ENCODE assay signal across 21 cellular contexts in genomic region chr10:45582386-45582781, GRCh38.
DNase-seq lines count a peak whose midpoint lies in the region; ATAC-seq lines count a peak whose summit lies in the region.
"Had no signal": no experiment of that assay in that cellular context is flagged by ENCODE, and none has a peak within 500 bp of the region (broad histone marks: within the 10 kb centered on the region; RNA-seq: fewer than 3 reads in every experiment).

No MANE protein-coding gene starts in this region.

- ATAC-seq in T-cell (replicated peaks in 1 of 4) (no peak), left lobe of liver (peak; percentile 82), GM21526 (IDR thresholded peaks at IDR 0.05; ENCODE audit: low FRiP score, unreplicated experiment) (no peak)
- ATAC-seq in stimulated activated memory B cell treated with anti-CD40 and anti-IgM and Interleukin-4, amounts not matched to agents 10 μg/mL and 1 μg/mL and 100 μg/mL, for 72 hours: no peak
- ATAC-seq: A549, HCT116 had no signal

- H3K27ac Mint-ChIP-seq in activated naive CD4-positive, alpha-beta T cell treated with anti-CD3 and anti-CD28 coated beads for 36 hours: peak overlapping the region; percentile 73
- H3K27ac Mint-ChIP-seq in T-cell: peak overlapping the region; percentile 72 to 99
- peak overlapping the region; percentile 92 for H3K27ac Mint-ChIP-seq in stimulated activated memory B cell treated with anti-CD40 and anti-IgM and Interleukin-4, amounts not matched to agents 10 μg/mL and 1 μg/mL and 100 μg/mL, for 72 hours
- H3K27ac Mint-ChIP-seq: neural progenitor cell had no signal

- H3K4me1 Mint-ChIP-seq in activated naive CD4-positive, alpha-beta T cell treated with anti-CD3 and anti-CD28 coated beads for 36 hours (ENCODE audit: low read depth): peaks cover 42% of the 10 kb centered on the region
- peaks cover 43 to 52% (median 51%) of the 10 kb centered on the region in 3 donors for H3K4me1 Mint-ChIP-seq in T-cell
- peaks cover 55% of the 10 kb centered on the region for H3K4me1 Mint-ChIP-seq in stimulated activated memory B cell treated with anti-CD40 and anti-IgM and Interleukin-4, amounts not matched to agents 10 μg/mL and 1 μg/mL and 100 μg/mL, for 72 hours
- H3K4me1 Mint-ChIP-seq: neural progenitor cell had no signal

- no peak overlapping the region for H3K4me3 Mint-ChIP-seq in activated naive CD4-positive, alpha-beta T cell treated with anti-CD3 and anti-CD28 coated beads for 36 hours
- H3K4me3 Mint-ChIP-seq in T-cell: peak overlapping the region in 1 of 3 donors; percentile 1
- H3K4me3 Mint-ChIP-seq in stimulated activated memory B cell treated with anti-CD40 and anti-IgM and Interleukin-4, amounts not matched to agents 10 μg/mL and 1 μg/mL and 100 μg/mL, for 72 hours: no peak overlapping the region
- H3K4me3 Mint-ChIP-seq: activated CD4-positive, alpha-beta T cell treated with anti-CD3 and anti-CD28 coated beads, Interleukin-2, amount 10 ng/mL, durations not matched to agents 7 days and 5 days; neural progenitor cell had no signal

- no peak for DNase-seq in activated naive CD4-positive, alpha-beta T cell treated with anti-CD3 and anti-CD28 coated beads for 36 hours
- no peak for DNase-seq in activated naive CD4-positive, alpha-beta T cell treated with anti-CD3 and anti-CD28 coated beads, Interleukin-2, amount 50 U/mL, for 16 hours
- DNase-seq in T-cell: no peak
- DNase-seq in left lobe of liver (ENCODE audit: low spot score): no peak
- no peak for DNase-seq in NOMO-1 treated with DMSO at 0.1 percent for 48 hours (lab: John Stamatoyannopoulos, UW; ENCODE audit: unreplicated experiment)
- no peak for DNase-seq in medulla oblongata (ENCODE audit: extremely low spot score)
- DNase-seq: activated CD4-positive, alpha-beta T cell treated with anti-CD3 and anti-CD28 coated beads, Interleukin-2, amount 10 ng/mL, durations not matched to agents 7 days and 5 days; activated effector memory CD4-positive, alpha-beta T cell treated with Interleukin-2 at 50 U/mL for 16 hours; BE2C; left ventricle myocardium inferior; NCI-H1105; NCI-H2029; NCI-H2227 treated with DMSO at 0.1 percent for 48 hours; NCI-H748 treated with DMSO at 0.1 percent for 48 hours; SK-N-SH; upper lobe of left lung had no signal

- H3K36me3 Mint-ChIP-seq in activated naive CD4-positive, alpha-beta T cell treated with anti-CD3 and anti-CD28 coated beads for 36 hours (ENCODE audit: low read depth): peaks cover 10% of the 10 kb centered on the region
- peaks cover 22% of the 10 kb centered on the region for H3K36me3 Mint-ChIP-seq in T-cell
- peaks cover 35% of the 10 kb centered on the region for H3K36me3 Mint-ChIP-seq in stimulated activated memory B cell treated with anti-CD40 and anti-IgM and Interleukin-4, amounts not matched to agents 10 μg/mL and 1 μg/mL and 100 μg/mL, for 72 hours
- H3K36me3 Mint-ChIP-seq: neural progenitor cell had no signal

- intact Hi-C loops in activated naive CD4-positive, alpha-beta T cell treated with anti-CD3 and anti-CD28 coated beads for 36 hours (cut with micrococcal nuclease): loop anchor here (5.0 to 10.0 kb wide), 4 partner anchors 160 to 578 kb away; partner anchors contain the start of gene ZNF22

- CTCF ChIA-PET in activated naive CD4-positive, alpha-beta T cell treated with anti-CD3 and anti-CD28 coated beads for 36 hours (lab: Charles Lee): no interaction called here
- CTCF ChIA-PET in T-cell (lab: Charles Lee): interaction anchor here in 1 of 2 donors (0.6 kb wide), 1 partner anchor 64 kb away, joined by 3 read pairs; no protein-coding TSS in a partner anchor

- H3K9me3 Mint-ChIP-seq in activated naive CD4-positive, alpha-beta T cell treated with anti-CD3 and anti-CD28 coated beads for 36 hours: peaks cover 23% of the 10 kb centered on the region
- peaks cover 0 to 16% (median 4%) of the 10 kb centered on the region in 3 donors for H3K9me3 Mint-ChIP-seq in T-cell
- H3K9me3 Mint-ChIP-seq in stimulated activated memory B cell treated with anti-CD40 and anti-IgM and Interleukin-4, amounts not matched to agents 10 μg/mL and 1 μg/mL and 100 μg/mL, for 72 hours: peaks cover 8% of the 10 kb centered on the region

- no peaks in the 10 kb centered on the region for H3K27me3 Mint-ChIP-seq in activated naive CD4-positive, alpha-beta T cell treated with anti-CD3 and anti-CD28 coated beads for 36 hours (ENCODE audit: low read depth)
- no peaks in the 10 kb centered on the region for H3K27me3 Mint-ChIP-seq in T-cell
- H3K27me3 Mint-ChIP-seq in stimulated activated memory B cell treated with anti-CD40 and anti-IgM and Interleukin-4, amounts not matched to agents 10 μg/mL and 1 μg/mL and 100 μg/mL, for 72 hours: no peaks in the 10 kb centered on the region
- H3K27me3 Mint-ChIP-seq: activated CD4-positive, alpha-beta T cell treated with anti-CD3 and anti-CD28 coated beads, Interleukin-2, amount 10 ng/mL, durations not matched to agents 7 days and 5 days had no signal

- POLR2A ChIA-PET in T-cell (lab: Charles Lee): interaction anchor here in 1 of 2 donors (0.6 kb wide), 1 partner anchor 10 kb away, joined by 3 read pairs; no protein-coding TSS in a partner anchor
